Comparison of ENCODE assay signal across 1 cellular context in genomic region chr17:31936615-31937609, GRCh38.
TF ChIP-seq lines count a peak whose summit lies in the region.
"Not testable (repeated sequence)": the region's sequence is repeated elsewhere in the genome, so short reads cannot be mapped to it uniquely, and the experiment has no call there.

Gene SUZ12 (plus strand): TSS chr17:31937007. CDS start chr17:31937247, 240 bp downstream.

TF ChIP-seq in HepG2, 621 proteins besides CTCF, POLR2A, EP300 and RAD21 (continued from another document and continues in another):
- TF ChIP-seq ZNF687 (CRISPR knock-in tag; IDR thresholded peaks at IDR 0.05): peak; percentile 70
- TF ChIP-seq DMAP1 (CRISPR knock-in tag; IDR thresholded peaks at IDR 0.05): peak; percentile 59; the same call in 1 of the 2 replicates
- TF ChIP-seq UBTF (CRISPR knock-in tag; IDR thresholded peaks at IDR 0.05): peak; percentile 31; the same call in 1 of the 2 replicates
- TF ChIP-seq RFXAP (CRISPR knock-in tag; IDR thresholded peaks at IDR 0.05; ENCODE audit: borderline replicate concordance): 0 out of 2 replicates have a peak, but pooled peaks have one; percentile 19
- TF ChIP-seq POGZ (CRISPR knock-in tag; IDR thresholded peaks at IDR 0.05): 0 out of 2 replicates have a peak, but pooled peaks have one; percentile 13
- TF ChIP-seq ZNF574 (CRISPR knock-in tag; IDR thresholded peaks at IDR 0.05): peak; percentile 52; the same call in 1 of the 2 replicates
- peak; percentile 53 for TF ChIP-seq HNRNPLL (IDR thresholded peaks at IDR 0.05; ENCODE audit: low read depth, low read length, poor library complexity, severe bottlenecking)
- 0 out of 2 replicates have a peak, but pooled peaks have one; percentile 49 for TF ChIP-seq ATF7-NPFF (CRISPR knock-in tag; IDR thresholded peaks at IDR 0.05; ENCODE audit: low read depth)
- peak; percentile 33; the same call in 1 of the 2 replicates for TF ChIP-seq KDM5B (CRISPR knock-in tag; IDR thresholded peaks at IDR 0.05; ENCODE audit: borderline replicate concordance)
- peak; percentile 85 for TF ChIP-seq ZNF143 (CRISPR knock-in tag; IDR thresholded peaks at IDR 0.05)
- TF ChIP-seq YEATS4 (CRISPR knock-in tag; IDR thresholded peaks at IDR 0.05; ENCODE audit: borderline replicate concordance): peak; percentile 65; the same call in 1 of the 2 replicates
- TF ChIP-seq KAT7 (CRISPR knock-in tag; IDR thresholded peaks at IDR 0.05; ENCODE audit: borderline replicate concordance): 0 out of 2 replicates have a peak, but pooled peaks have one; percentile 38
- peak; percentile 60; the same call in 1 of the 2 replicates for TF ChIP-seq KAT8 (CRISPR knock-in tag; IDR thresholded peaks at IDR 0.05)
- TF ChIP-seq MAX (IDR thresholded peaks at IDR 0.05): peak; percentile 42; the same call in 1 of the 2 replicates
- TF ChIP-seq TFDP2 (CRISPR knock-in tag; IDR thresholded peaks at IDR 0.05): peak; percentile 94
- 0 out of 2 replicates have a peak, but pooled peaks have one; percentile 25 for TF ChIP-seq KLF6 (CRISPR knock-in tag; IDR thresholded peaks at IDR 0.05)
- TF ChIP-seq MED1 (CRISPR knock-in tag; IDR thresholded peaks at IDR 0.05): peak; percentile 25; the same call in 1 of the 2 replicates
- 0 out of 2 replicates have a peak, but pooled peaks have one; percentile 31 for TF ChIP-seq ZNF800 (CRISPR knock-in tag; IDR thresholded peaks at IDR 0.05)
- TF ChIP-seq MTERF4 (CRISPR knock-in tag; IDR thresholded peaks at IDR 0.05): 0 out of 2 replicates have a peak, but pooled peaks have one; percentile 28
- TF ChIP-seq PHF8 (CRISPR knock-in tag; IDR thresholded peaks at IDR 0.05): peak; percentile 79
- peak; percentile 39; the same call in 1 of the 2 replicates for TF ChIP-seq GATAD1 (CRISPR knock-in tag; IDR thresholded peaks at IDR 0.05)
- peak; percentile 42; the same call in 1 of the 2 replicates for TF ChIP-seq MYC (CRISPR knock-in tag; IDR thresholded peaks at IDR 0.05; ENCODE audit: borderline replicate concordance)
- TF ChIP-seq PBX2 (CRISPR knock-in tag; IDR thresholded peaks at IDR 0.05): peak; percentile 50; the same call in 1 of the 2 replicates
- TF ChIP-seq RBFOX2 (IDR thresholded peaks at IDR 0.05; ENCODE audit: low read depth, low read length): peak; percentile 77
- TF ChIP-seq HMGXB4 (CRISPR knock-in tag; IDR thresholded peaks at IDR 0.05; ENCODE audit: borderline replicate concordance in 1 of 2, low read depth in 1 of 2): 0 out of 4 replicates have a peak, but pooled peaks of 1 of the 2 experiments have one; percentile 16
- peak; percentile 24; the same call in 1 of the 2 replicates for TF ChIP-seq HDAC2 (CRISPR knock-in tag; IDR thresholded peaks at IDR 0.05)
- TF ChIP-seq GABPB1 (CRISPR knock-in tag; IDR thresholded peaks at IDR 0.05): peak; percentile 58; the same call in 1 of the 2 replicates
- TF ChIP-seq FOXA3 (CRISPR knock-in tag; IDR thresholded peaks at IDR 0.05): 0 out of 2 replicates have a peak, but pooled peaks have one; percentile 25
- peak; percentile 12; the same call in 1 of the 2 replicates for TF ChIP-seq SOX13 (IDR thresholded peaks at IDR 0.05)
- TF ChIP-seq SOX13 (CRISPR knock-in tag; conservative IDR thresholded peaks at IDR 0.05 in 1 of 2, IDR thresholded peaks at IDR 0.05 in 1 of 2): not testable (repeated sequence)
- TF ChIP-seq ZBTB14 (CRISPR knock-in tag; IDR thresholded peaks at IDR 0.05): peak; percentile 96
- 0 out of 2 replicates have a peak, but pooled peaks have one; percentile 45 for TF ChIP-seq ZNF776 (CRISPR knock-in tag; IDR thresholded peaks at IDR 0.05)
- TF ChIP-seq SALL1 (CRISPR knock-in tag; IDR thresholded peaks at IDR 0.05): peak; percentile 43; the same call in 1 of the 2 replicates
- TF ChIP-seq SAP130 (CRISPR knock-in tag; IDR thresholded peaks at IDR 0.05; ENCODE audit: low read depth): peak; percentile 69
- peak; percentile 91 for TF ChIP-seq TFDP1 (CRISPR knock-in tag; IDR thresholded peaks at IDR 0.05; ENCODE audit: borderline replicate concordance)
- TF ChIP-seq GATAD2A (CRISPR knock-in tag; IDR thresholded peaks at IDR 0.05): peak; percentile 10; the same call in 1 of the 2 replicates
